In the genomic region with DNA sequence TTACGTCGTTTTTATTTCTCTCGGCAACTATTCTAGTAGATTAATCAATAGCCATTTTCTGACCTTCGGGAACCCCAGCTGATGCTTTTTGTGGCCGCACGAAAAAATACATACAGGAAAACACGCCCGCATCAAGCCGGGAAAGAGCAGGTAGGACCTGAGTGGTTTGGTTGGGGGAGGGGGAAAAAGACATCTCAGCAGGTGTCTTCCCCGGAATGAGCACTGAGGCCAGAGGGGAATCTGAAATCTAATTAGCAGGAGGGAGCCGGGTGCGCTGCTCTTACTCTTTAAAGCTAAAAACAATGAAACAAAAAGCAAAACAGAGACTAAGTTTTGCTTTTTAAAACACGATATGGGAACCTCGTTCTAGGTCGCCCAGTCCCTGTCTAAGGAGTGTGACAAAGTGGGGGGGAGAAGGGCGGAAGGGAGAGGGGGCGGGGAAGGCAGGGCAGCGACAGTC, we compare ENCODE assay signal across 8 cellular contexts. TPM values are rescaled to one million over a fixed set of nuclear protein-coding genes. Genes with fewer than 3 reads are reported as not detected.
DNase-seq lines count a peak whose midpoint lies in the region; ATAC-seq and TF ChIP-seq lines count a peak whose summit lies in the region.

No MANE protein-coding gene starts in this region.

- peak; percentile 58 for DNase-seq in ELF-1 (ENCODE audit: low read depth, low spot score)
- DNase-seq in brain microvascular endothelial cell, result no peak
- DNase-seq in naive thymus-derived CD4-positive, alpha-beta T cell, result peak in 4 of 9 donors; percentile 7 to 31 (median 28)
- no peak for DNase-seq in effector CD4-positive, alpha-beta T cell
- DNase-seq in Karpas-422, result no peak
- DNase-seq in NCI-H2081 (lab: John Stamatoyannopoulos, UW), result no peak

- peaks cover 0 to 13% of the 10 kb centered on the region in 2 donors for H3K4me1 ChIP-seq in naive thymus-derived CD4-positive, alpha-beta T cell (ENCODE audit: control insufficient read depth in 2 of 2, insufficient read depth in 2 of 2, low read length in 2 of 2)
- H3K4me1 ChIP-seq in Karpas-422 (ENCODE audit: low read length), result peaks cover 6% of the 10 kb centered on the region

- no peak overlapping the region for H2AFZ ChIP-seq in Karpas-422 (ENCODE audit: low read length)

- CTCF ChIA-PET in naive thymus-derived CD4-positive, alpha-beta T cell (lab: Charles Lee), result no interaction called here

- H3K9ac ChIP-seq in Karpas-422 (ENCODE audit: low read length), result no peak overlapping the region

- TF ChIP-seq CTCF in brain microvascular endothelial cell (IDR thresholded peaks at IDR 0.05; ENCODE audit: low read depth, low read length, missing control alignments), result no peak

- ATAC-seq in HG02884 (IDR thresholded peaks at IDR 0.05; ENCODE audit: unreplicated experiment) (peak; percentile 40), GM18498 (IDR thresholded peaks at IDR 0.05; ENCODE audit: unreplicated experiment) (no peak)
- no peak for ATAC-seq in naive thymus-derived CD4-positive, alpha-beta T cell

- H3K27ac ChIP-seq in brain microvascular endothelial cell, result no peak overlapping the region
- no peak overlapping the region for H3K27ac ChIP-seq in naive thymus-derived CD4-positive, alpha-beta T cell (ENCODE audit: low read depth, low read length)
- H3K27ac ChIP-seq in Karpas-422 (ENCODE audit: low read length), result no peak overlapping the region

- H3K27me3 ChIP-seq in brain microvascular endothelial cell (replicated peaks), result peaks cover 87% of the 10 kb centered on the region
- H3K27me3 ChIP-seq in naive thymus-derived CD4-positive, alpha-beta T cell (ENCODE audit: control insufficient read depth in 2 of 2, insufficient read depth in 2 of 2, low read length in 2 of 2), result peaks cover 37 to 76% of the 10 kb centered on the region in 2 donors
- no peaks in the 10 kb centered on the region for H3K27me3 ChIP-seq in Karpas-422 (ENCODE audit: low read length)

- peaks cover 3 to 69% (median 31%) of the 10 kb centered on the region in 11 donors for H3K9me3 Mint-ChIP-seq in naive thymus-derived CD4-positive, alpha-beta T cell

- peaks cover 7 to 69% (median 47%) of the 10 kb centered on the region in 7 donors for H3K4me1 Mint-ChIP-seq in naive thymus-derived CD4-positive, alpha-beta T cell

- in situ Hi-C loops in brain microvascular endothelial cell (cut with HindIII; ENCODE audit: low pct_ligation_motif_present, low sequenced_read_pairs), result no loop called here

- H3K4me3 ChIP-seq in brain microvascular endothelial cell (ENCODE audit: low read depth, low read length) (peak overlapping the region; percentile 47), Karpas-422 (ENCODE audit: low read length) (no peak overlapping the region)
- H3K4me3 ChIP-seq in naive thymus-derived CD4-positive, alpha-beta T cell (ENCODE audit: low read length), result peak overlapping the region; percentile 36

- no peaks in the 10 kb centered on the region for H3K79me2 ChIP-seq in Karpas-422 (ENCODE audit: low read length)

- H3K4me2 ChIP-seq in Karpas-422 (ENCODE audit: low read depth, low read length, poor library complexity, severe bottlenecking), result no peak overlapping the region

- peaks cover 58 to 79% (median 73%) of the 10 kb centered on the region in 5 donors for H3K27me3 Mint-ChIP-seq in naive thymus-derived CD4-positive, alpha-beta T cell

- intact Hi-C loops in naive thymus-derived CD4-positive, alpha-beta T cell (cut with micrococcal nuclease), result loop anchor here in 1 of 2 donors (2.0 to 5.0 kb wide), 3 partner anchors 45 to 925 kb away; a partner anchor contains a TSS

- peak overlapping the region in 7 of 9 donors; percentile 67 to 88 (median 79) for H3K27ac Mint-ChIP-seq in naive thymus-derived CD4-positive, alpha-beta T cell

- no peaks in the 10 kb centered on the region for H4K20me1 ChIP-seq in Karpas-422 (ENCODE audit: insufficient read depth, low read depth, low read length)

- peaks cover 0 to 24% (median 5%) of the 10 kb centered on the region in 5 donors for H3K36me3 Mint-ChIP-seq in naive thymus-derived CD4-positive, alpha-beta T cell

- POLR2A ChIA-PET in naive thymus-derived CD4-positive, alpha-beta T cell (lab: Charles Lee), result no interaction called here

- H3K36me3 ChIP-seq in brain microvascular endothelial cell (replicated peaks), result no peaks in the 10 kb centered on the region
- H3K36me3 ChIP-seq in naive thymus-derived CD4-positive, alpha-beta T cell (ENCODE audit: control insufficient read depth in 2 of 3, insufficient read depth in 3 of 3, low read length in 3 of 3), result no peaks in the 10 kb centered on the region
- H3K36me3 ChIP-seq in Karpas-422 (ENCODE audit: insufficient read depth, low read length), result no peaks in the 10 kb centered on the region

- no peaks in the 10 kb centered on the region for H3K9me2 ChIP-seq in Karpas-422 (replicated peaks; ENCODE audit: insufficient read depth, low read length)

- peak overlapping the region; percentile 70 to 84 (median 78) for H3K4me3 Mint-ChIP-seq in naive thymus-derived CD4-positive, alpha-beta T cell

- peaks cover 0 to 28% (median 0%) of the 10 kb centered on the region in 3 experiments for H3K9me3 ChIP-seq in naive thymus-derived CD4-positive, alpha-beta T cell (ENCODE audit: control insufficient read depth in 2 of 3, low read length in 3 of 3)
- H3K9me3 ChIP-seq in Karpas-422 (ENCODE audit: low read length), result no peaks in the 10 kb centered on the region

RNA-seq across cellular contexts. Expression of a gene that starts 0.5 kb away (rescaled TPM):
- total RNA-seq in naive thymus-derived CD4-positive, alpha-beta T cell, result not detected
- polyA plus RNA-seq in naive thymus-derived CD4-positive, alpha-beta T cell, result not detected
- total RNA-seq in Karpas-422 (2014; rRNA removed; shearing (Covaris generic); ENCODE audit: low replicate concordance), result not detected in 2 replicates

RNA-seq across cellular contexts. Expression of a gene that starts 45.6 kb away (rescaled TPM):
- 10 to 100 TPM; 16.1 to 29.8 (median 27.3) TPM for total RNA-seq in naive thymus-derived CD4-positive, alpha-beta T cell
- polyA plus RNA-seq in naive thymus-derived CD4-positive, alpha-beta T cell, result 10 to 100 TPM; 21.0 to 25.1 TPM
- total RNA-seq in Karpas-422 (2014; rRNA removed; shearing (Covaris generic); ENCODE audit: low replicate concordance), result 37.7 and 101 TPM in 2 replicates
